Comparison of ENCODE assay signal across 29 cellular contexts in genomic region chrX:44017726-44018125, GRCh38. TPM values are rescaled to one million over a fixed set of nuclear protein-coding genes. Genes with fewer than 3 reads are reported as not detected.
"Had no signal": no experiment of that assay in that cellular context is flagged by ENCODE, and none has a peak within 500 bp of the region (broad histone marks: within the 10 kb centered on the region; RNA-seq: fewer than 3 reads in every experiment).

No MANE protein-coding gene starts in this region.

- ATAC-seq: activated naive CD4-positive, alpha-beta T cell treated with anti-CD3 and anti-CD28 coated beads, Interleukin-2, amount 50 U/mL, for 72 hours; activated T-cell treated with anti-CD3 and anti-CD28 coated beads, Interleukin-2, amount 50 U/mL, for 72 hours; left cardiac atrium; left ventricle myocardium superior; naive thymus-derived CD8-positive, alpha-beta T cell; pancreas had no signal

- H3K36me3 ChIP-seq: breast epithelium, esophagus muscularis mucosa, pancreas, prostate gland, right atrium auricular region, transverse colon, uterus had no signal

- H3K27ac ChIP-seq: breast epithelium, esophagus muscularis mucosa, pancreas, prostate gland, right atrium auricular region, testis, transverse colon, uterus, VCaP had no signal

- H3K36me3 Mint-ChIP-seq: activated naive CD4-positive, alpha-beta T cell treated with anti-CD3 and anti-CD28 coated beads, Interleukin-2, amount 50 U/mL, for 72 hours; naive thymus-derived CD8-positive, alpha-beta T cell had no signal

- DNase-seq: activated CD4-positive, alpha-beta T cell treated with anti-CD3 and anti-CD28 coated beads for 4 hours; activated CD4-positive, alpha-beta T cell treated with anti-CD3 and anti-CD28 coated beads, Interleukin-2, amount 50 U/mL, for 4 hours; activated naive CD4-positive, alpha-beta T cell; activated T-cell treated with anti-CD3 and anti-CD28 coated beads for 4 hours; activated T-cell treated with anti-CD3 and anti-CD28 coated beads, Interleukin-2, amount 50 U/mL, for 72 hours; central memory CD4-positive, alpha-beta T cell; effector CD4-positive, alpha-beta T cell; hippocampal formation; left cardiac atrium; left ventricle myocardium superior; naive thymus-derived CD8-positive, alpha-beta T cell; nucleus accumbens; pancreas; stimulated activated CD4-positive, alpha-beta T cell treated with anti-CD3 and anti-CD28 coated beads, Interleukin-2, amount 100 ng/mL, for 48 hours; stimulated activated naive CD4-positive, alpha-beta T cell treated with Interleukin-2 at 50 U/mL for 16 hours; T-helper 1 cell; testis; transverse colon; uterus had no signal

- H3K4me1 ChIP-seq: breast epithelium, esophagus muscularis mucosa, pancreas, prostate gland, right atrium auricular region, testis, transverse colon, uterus had no signal

- H3K9me3 ChIP-seq: breast epithelium, esophagus muscularis mucosa, pancreas, prostate gland, right atrium auricular region, testis, transverse colon, uterus had no signal

- H3K27me3 Mint-ChIP-seq: dendritic cell treated with granulocyte-macrophage colony-stimulating factor and Interleukin-4, amounts not matched to agents 40 ng/mL and 50 ng/mL, for 4 days had no signal

- H3K9me3 Mint-ChIP-seq: activated naive CD4-positive, alpha-beta T cell treated with anti-CD3 and anti-CD28 coated beads, Interleukin-2, amount 50 U/mL, for 72 hours; dendritic cell treated with granulocyte-macrophage colony-stimulating factor and Interleukin-4, amounts not matched to agents 40 ng/mL and 50 ng/mL, for 4 days; naive thymus-derived CD8-positive, alpha-beta T cell had no signal

- H3K27me3 ChIP-seq: esophagus muscularis mucosa, right atrium auricular region, testis, transverse colon had no signal

- H3K27ac Mint-ChIP-seq: activated naive CD4-positive, alpha-beta T cell treated with anti-CD3 and anti-CD28 coated beads, Interleukin-2, amount 50 U/mL, for 72 hours; activated T-cell treated with anti-CD3 and anti-CD28 coated beads, Interleukin-2, amount 50 U/mL, for 72 hours; dendritic cell treated with granulocyte-macrophage colony-stimulating factor and Interleukin-4, amounts not matched to agents 40 ng/mL and 50 ng/mL, for 4 days; naive thymus-derived CD8-positive, alpha-beta T cell had no signal

- H3K4me3 ChIP-seq: breast epithelium, esophagus muscularis mucosa, pancreas, prostate gland, right atrium auricular region, testis, transverse colon, uterus had no signal

- H3K4me1 Mint-ChIP-seq: neural crest cell had no signal

- H3K4me3 Mint-ChIP-seq: activated T-cell treated with anti-CD3 and anti-CD28 coated beads, Interleukin-2, amount 50 U/mL, for 72 hours; dendritic cell treated with granulocyte-macrophage colony-stimulating factor and Interleukin-4, amounts not matched to agents 40 ng/mL and 50 ng/mL, for 4 days; naive thymus-derived CD8-positive, alpha-beta T cell; neural crest cell had no signal

RNA-seq across cellular contexts. Expression of gene NDP, which starts 44.5 kb away (rescaled TPM):
- total RNA-seq: activated naive CD4-positive, alpha-beta T cell treated with anti-CD3 and anti-CD28 coated beads, Interleukin-2, amount 50 U/mL, for 72 hours; activated T-cell treated with anti-CD3 and anti-CD28 coated beads, Interleukin-2, amount 50 U/mL, for 72 hours; left cardiac atrium; left ventricle myocardium superior; lung microvascular endothelial cell; naive thymus-derived CD8-positive, alpha-beta T cell; pancreas had no signal
- polyA plus RNA-seq: keratinocyte; naive thymus-derived CD8-positive, alpha-beta T cell; pancreas had no signal
